ENCODE assay signal across 30 cellular contexts in the genomic region with DNA sequence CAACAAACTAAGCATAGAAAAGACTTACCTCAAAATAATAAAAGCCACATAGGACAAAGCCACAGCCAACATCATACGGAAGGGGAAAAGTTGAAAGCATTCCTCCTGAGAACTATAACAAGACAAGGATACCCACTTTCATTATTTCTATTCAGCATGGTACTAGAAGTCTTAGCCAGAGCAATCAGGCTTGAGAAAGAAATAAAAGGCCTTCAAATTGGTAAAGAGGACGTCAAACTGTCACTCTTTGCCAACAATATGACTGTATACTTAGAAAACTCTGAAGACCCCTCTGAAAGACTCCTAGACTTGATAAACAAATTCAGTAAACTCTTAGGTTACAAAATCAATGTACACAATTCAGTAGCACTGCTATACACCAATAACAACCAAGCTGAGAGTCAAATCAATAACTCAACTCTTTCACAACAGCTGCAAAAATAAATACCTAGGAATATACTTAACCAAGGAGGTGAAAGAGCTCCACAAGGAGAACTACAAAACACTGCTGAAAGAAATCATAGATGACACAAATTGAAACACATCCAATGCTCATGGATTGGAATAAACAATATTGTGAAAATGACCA. TPM values are rescaled to one million over a fixed set of nuclear protein-coding genes. Genes with fewer than 3 reads are reported as not detected.
A peak's percentile ranks its signal among the peaks of the same experiment; 100 is the strongest.
DNase-seq lines count a peak whose midpoint lies in the region; ATAC-seq, FAIRE-seq and TF ChIP-seq lines count a peak whose summit lies in the region.
"Had no signal": no experiment of that assay in that cellular context is flagged by ENCODE, and none has a peak within 500 bp of the region (broad histone marks: within the 10 kb centered on the region; RNA-seq: fewer than 3 reads in every experiment).

No MANE protein-coding gene starts in this region.

- H3K4me1 ChIP-seq in astrocyte (ENCODE audit: insufficient read depth, low read length) (no peaks in the 10 kb centered on the region), endothelial cell of umbilical vein (ENCODE audit: control insufficient read depth, extremely low read depth, insufficient read depth, low read length) (no peaks in the 10 kb centered on the region), right lobe of liver (peaks cover 0 to 8% (median 0%) of the 10 kb centered on the region in 4 donors), GM23338 (ENCODE audit: insufficient read depth) (no peaks in the 10 kb centered on the region)
- H3K4me1 ChIP-seq: BE2C, BLaER1 had no signal

- no peak overlapping the region for H3K4me2 ChIP-seq in astrocyte (ENCODE audit: low read length)
- no peak overlapping the region for H3K4me2 ChIP-seq in endothelial cell of umbilical vein (ENCODE audit: insufficient read depth, low read length)
- no peak overlapping the region for H3K4me2 ChIP-seq in GM23338
- H3K4me2 ChIP-seq: BLaER1 had no signal

- H3K4me1 Mint-ChIP-seq in astrocyte (ENCODE audit: low read depth, unreplicated experiment) (no peaks in the 10 kb centered on the region), GM23338 (no peaks in the 10 kb centered on the region)
- H3K4me1 Mint-ChIP-seq: CD4-positive, alpha-beta memory T cell; CD4-positive, CD25-positive, alpha-beta regulatory T cell; CD8-positive, alpha-beta memory T cell had no signal

- H3K27ac ChIP-seq in astrocyte (ENCODE audit: low read depth, low read length) (no peak overlapping the region), endothelial cell of umbilical vein (ENCODE audit: insufficient read depth, low read depth, low read length) (no peak overlapping the region), right lobe of liver (peak overlapping the region in 1 of 3 donors; percentile 13), GM23338 (ENCODE audit: low read depth) (no peak overlapping the region)
- H3K27ac ChIP-seq: BLaER1 had no signal

- H3K79me2 ChIP-seq in astrocyte (ENCODE audit: insufficient read depth, low read length) (no peaks in the 10 kb centered on the region), endothelial cell of umbilical vein (ENCODE audit: control insufficient read depth, insufficient read depth, low read length) (no peaks in the 10 kb centered on the region), GM23338 (replicated peaks; ENCODE audit: insufficient read depth) (no peaks in the 10 kb centered on the region)

- H2AFZ ChIP-seq in astrocyte (ENCODE audit: low read depth, low read length) (no peak overlapping the region), endothelial cell of umbilical vein (ENCODE audit: low read depth, low read length) (no peak overlapping the region), GM23338 (no peak overlapping the region)

- H3K4me3 Mint-ChIP-seq in astrocyte (ENCODE audit: unreplicated experiment), result no peak overlapping the region
- no peak overlapping the region for H3K4me3 Mint-ChIP-seq in GM23338
- H3K4me3 Mint-ChIP-seq: CD14-positive monocyte; CD4-positive, alpha-beta memory T cell; CD4-positive, CD25-positive, alpha-beta regulatory T cell; CD8-positive, alpha-beta memory T cell had no signal

- ATAC-seq in right lobe of liver (peak; percentile 71 to 83 (median 82)), GM18505 (IDR thresholded peaks at IDR 0.05; ENCODE audit: unreplicated experiment) (no peak), GM23338 (no peak)
- ATAC-seq: GM12878 had no signal

- H3K9me3 Mint-ChIP-seq in astrocyte (ENCODE audit: unreplicated experiment), result peaks cover 2% of the 10 kb centered on the region
- peaks cover 17% of the 10 kb centered on the region for H3K9me3 Mint-ChIP-seq in GM23338

- dilution Hi-C loops in endothelial cell of umbilical vein (cut with MboI; ENCODE audit: extremely low pct_ligation_motif_present, low sequenced_read_pairs), result no loop called here

- H3K9ac ChIP-seq in astrocyte (ENCODE audit: low read length) (no peak overlapping the region), endothelial cell of umbilical vein (replicated peaks; ENCODE audit: extremely low read depth, insufficient read depth, low read length) (no peak overlapping the region)
- H3K9ac ChIP-seq: BLaER1 had no signal

- TF ChIP-seq CTCF in astrocyte (IDR thresholded peaks at IDR 0.05; ENCODE audit: insufficient read depth, low read depth, low read length), result no peak
- no peak for TF ChIP-seq CTCF in endothelial cell of umbilical vein (IDR thresholded peaks at IDR 0.05; ENCODE audit: extremely low read depth in 1 of 2, insufficient read depth in 1 of 2, low read depth in 1 of 2, low read length in 2 of 2)
- TF ChIP-seq CTCF in right lobe of liver (IDR thresholded peaks at IDR 0.05), result no peak
- no peak for TF ChIP-seq CTCF in GM23338 (conservative IDR thresholded peaks at IDR 0.05; ENCODE audit: low read depth in 2 of 2)

- BruUV-seq in endothelial cell of umbilical vein (replicated peaks; lab: Mats Ljungman, UMichigan), result no TSS peak

- TF ChIP-seq POLR2A in endothelial cell of umbilical vein (IDR thresholded peaks at IDR 0.05; ENCODE audit: low read depth, low read length) (no peak), right lobe of liver (IDR thresholded peaks at IDR 0.05) (no peak), GM18505 (IDR thresholded peaks at IDR 0.05; ENCODE audit: borderline replicate concordance, extremely low read depth, insufficient read depth, insufficient read length) (no peak)

- H3K9me3 ChIP-seq in astrocyte (ENCODE audit: insufficient read depth, low read depth, low read length) (no peaks in the 10 kb centered on the region), endothelial cell of umbilical vein (replicated peaks; ENCODE audit: control insufficient read depth, insufficient read depth, low read length) (no peaks in the 10 kb centered on the region), right lobe of liver (no peaks in the 10 kb centered on the region)
- H3K9me3 ChIP-seq: BE2C had no signal

- POLR2A ChIA-PET in endothelial cell of umbilical vein (lab: Charles Lee), result no interaction called here

- H3K27me3 Mint-ChIP-seq in astrocyte (ENCODE audit: low read depth, unreplicated experiment) (peaks cover 2% of the 10 kb centered on the region), GM23338 (ENCODE audit: insufficient read depth, low read depth, poor library complexity) (peaks cover 4% of the 10 kb centered on the region)

- no peak overlapping the region for H3K27ac Mint-ChIP-seq in astrocyte (ENCODE audit: unreplicated experiment)
- H3K27ac Mint-ChIP-seq in GM23338, result no peak overlapping the region
- H3K27ac Mint-ChIP-seq: CD4-positive, alpha-beta memory T cell; CD4-positive, CD25-positive, alpha-beta regulatory T cell; CD8-positive, alpha-beta memory T cell had no signal

- DNase-seq in astrocyte (ENCODE audit: low read depth) (no peak), endothelial cell of umbilical vein (ENCODE audit: low read depth, low spot score) (no peak), right lobe of liver (no peak), GM23338 (ENCODE audit: low spot score) (no peak)
- DNase-seq: 8988T; ACHN; BE2C; C1 segment of cervical spinal cord; CD4-positive, alpha-beta memory T cell; CD4-positive, CD25-positive, alpha-beta regulatory T cell; CD8-positive, alpha-beta memory T cell; COR-L47; DMS 273 treated with DMSO at 0.1 percent for 48 hours; DMS153; DMS53; DMS79; DND-41; EL; GDM1 had no signal

- H3K4me3 ChIP-seq in astrocyte (ENCODE audit: insufficient read depth, low read depth, low read length), result no peak overlapping the region
- no peak overlapping the region for H3K4me3 ChIP-seq in endothelial cell of umbilical vein (replicated peaks in 1 of 3; ENCODE audit: insufficient read depth in 1 of 3, low read depth in 1 of 3, low read length in 3 of 3)
- H3K4me3 ChIP-seq in right lobe of liver, result no peak overlapping the region
- no peak overlapping the region for H3K4me3 ChIP-seq in GM23338
- H3K4me3 ChIP-seq: BLaER1, GM12878 had no signal

- no peaks in the 10 kb centered on the region for H3K36me3 ChIP-seq in astrocyte (ENCODE audit: insufficient read depth, low read length)
- no peaks in the 10 kb centered on the region for H3K36me3 ChIP-seq in endothelial cell of umbilical vein (ENCODE audit: control insufficient read depth in 2 of 2, extremely low read depth in 1 of 2, insufficient read depth in 2 of 2, low read length in 2 of 2)
- no peaks in the 10 kb centered on the region for H3K36me3 ChIP-seq in right lobe of liver
- no peaks in the 10 kb centered on the region for H3K36me3 ChIP-seq in GM23338 (ENCODE audit: insufficient read depth)
- H3K36me3 ChIP-seq: BE2C, BLaER1 had no signal

- CTCF ChIA-PET in endothelial cell of umbilical vein (lab: Charles Lee), result interaction anchor here (1.0 kb wide), 1 partner anchor 12 kb away, joined by 3 read pairs; a partner anchor contains a TSS

- H3F3A ChIP-seq in GM23338 (replicated peaks; ENCODE audit: low read depth), result no peaks in the 10 kb centered on the region

- no peaks in the 10 kb centered on the region for H3K9me1 ChIP-seq in endothelial cell of umbilical vein (replicated peaks; ENCODE audit: control insufficient read depth, extremely low read depth, insufficient read depth, low read length)

- 41% methylated on average over 2 of the region's 2 CpGs for WGBS in right lobe of liver (ENCODE audit: insufficient coverage, low coverage, low lambda C conversion rate, missing lambda C conversion rate)

- H3K27me3 ChIP-seq in astrocyte (ENCODE audit: insufficient read depth, low read length), result no peaks in the 10 kb centered on the region
- H3K27me3 ChIP-seq in endothelial cell of umbilical vein (ENCODE audit: control insufficient read depth in 2 of 2, insufficient read depth in 2 of 2, low read length in 2 of 2), result no peaks in the 10 kb centered on the region
- no peaks in the 10 kb centered on the region for H3K27me3 ChIP-seq in right lobe of liver
- no peaks in the 10 kb centered on the region for H3K27me3 ChIP-seq in GM23338 (ENCODE audit: insufficient read depth)
- H3K27me3 ChIP-seq: BE2C, BLaER1 had no signal

- H3K36me3 Mint-ChIP-seq in astrocyte (ENCODE audit: low read depth, unreplicated experiment) (no peaks in the 10 kb centered on the region), GM23338 (ENCODE audit: low read depth) (no peaks in the 10 kb centered on the region; the same call in 2 of the 3 replicates)
- H3K36me3 Mint-ChIP-seq: CD4-positive, CD25-positive, alpha-beta regulatory T cell had no signal

- H4K20me1 ChIP-seq in astrocyte (ENCODE audit: insufficient read depth, low read length) (no peaks in the 10 kb centered on the region), endothelial cell of umbilical vein (replicated peaks; ENCODE audit: control insufficient read depth, extremely low read depth, insufficient read depth, low read length) (no peaks in the 10 kb centered on the region), GM23338 (replicated peaks; ENCODE audit: insufficient read depth) (no peaks in the 10 kb centered on the region)
- H4K20me1 ChIP-seq: BLaER1 had no signal

- intact Hi-C loops in endothelial cell of umbilical vein (cut with micrococcal nuclease) (no loop called here), right lobe of liver (cut with DNase I) (no loop called here)

- FAIRE-seq in astrocyte (lab: Jason Lieb, UNC), result peak; percentile 56
- FAIRE-seq in endothelial cell of umbilical vein (lab: Jason Lieb, UNC), result peak; percentile 4
- FAIRE-seq: A204.1, GM12878, GM12892, GM19239 had no signal

- no peaks in the 10 kb centered on the region for H3K9me2 ChIP-seq in GM23338 (ENCODE audit: insufficient read depth)

RNA-seq across cellular contexts. Expression of a gene that starts 11.6 kb away (rescaled TPM):
- total RNA-seq in astrocyte (not detected in 2 replicates), endothelial cell of umbilical vein (22.5 and 24.2 TPM in 2 replicates), right lobe of liver (1 to 10 TPM in 2 of 6 experiments, under 1 TPM in 4; 0.49 to 2.5 (median 0.71) TPM)
- polyA plus RNA-seq in endothelial cell of umbilical vein (21.2 and 22.0 TPM in 2 replicates), GM23338 (2016; fragmentation: Nextera tagmentation; extraction: Ambion mirVana) (0.07 TPM in 1 of 2 replicates, not detected in the other)
- 22.3 and 24.0 TPM in 2 replicates for polyA plus RNA-seq in endothelial cell of umbilical vein (2011; cell fraction: cytosol; rRNA removed)
- polyA plus RNA-seq in endothelial cell of umbilical vein (2011; cell fraction: nucleus; rRNA removed), result 28.7 and 29.5 TPM in 2 replicates
- 8.1 and 8.5 TPM in 2 replicates for polyA plus RNA-seq in endothelial cell of umbilical vein (2012)
- polyA minus RNA-seq in endothelial cell of umbilical vein, result 18.0 and 23.3 TPM in 2 replicates
- not detected for polyA minus RNA-seq in endothelial cell of umbilical vein (2011; cell fraction: cytosol; rRNA and poly(A)+ RNA removed)
- 20.1 and 20.2 TPM in 2 replicates for polyA minus RNA-seq in endothelial cell of umbilical vein (2011; cell fraction: nucleus; rRNA and poly(A)+ RNA removed)
- 1.1 TPM in 1 of 2 replicates, not detected in the other for total RNA-seq in GM23338 (2014; rRNA removed; shearing (Covaris generic))
- total RNA-seq: A673; CD4-positive, alpha-beta memory T cell; CD4-positive, CD25-positive, alpha-beta regulatory T cell; CD8-positive, alpha-beta memory T cell; G401; GM12878 had no signal
- polyA plus RNA-seq: AG04450; CD4-positive, alpha-beta memory T cell; CD4-positive, CD25-positive, alpha-beta regulatory T cell; CD8-positive, alpha-beta memory T cell; GM12878 had no signal

RNA-seq across cellular contexts. Expression of a gene that starts 19.6 kb away (rescaled TPM):
- 1.1 and 1.4 TPM in 2 replicates for total RNA-seq in astrocyte
- not detected in 2 replicates for total RNA-seq in endothelial cell of umbilical vein
- polyA plus RNA-seq in endothelial cell of umbilical vein, result not detected in 2 replicates
- polyA plus RNA-seq in endothelial cell of umbilical vein (2011; cell fraction: cytosol; rRNA removed), result not detected in 2 replicates
- 0.11 TPM in 1 of 2 replicates, not detected in the other for polyA plus RNA-seq in endothelial cell of umbilical vein (2011; cell fraction: nucleus; rRNA removed)
- polyA plus RNA-seq in endothelial cell of umbilical vein (2012), result not detected in 2 replicates
- not detected in 2 replicates for polyA minus RNA-seq in endothelial cell of umbilical vein
- polyA minus RNA-seq in endothelial cell of umbilical vein (2011; cell fraction: cytosol; rRNA and poly(A)+ RNA removed), result not detected
- polyA minus RNA-seq in endothelial cell of umbilical vein (2011; cell fraction: nucleus; rRNA and poly(A)+ RNA removed), result not detected in 2 replicates
- total RNA-seq in right lobe of liver, result 1 to 10 TPM; 1.6 to 9.5 (median 3.8) TPM
- total RNA-seq in GM23338 (2014; rRNA removed; shearing (Covaris generic)), result not detected in 2 replicates
- polyA plus RNA-seq in GM23338 (2016; fragmentation: Nextera tagmentation; extraction: Ambion mirVana), result 0.09 and 0.39 TPM in 2 replicates
- total RNA-seq: Daoy, G401, GM12878 had no signal
- polyA plus RNA-seq: AG04450; CD8-positive, alpha-beta memory T cell; GM12878 had no signal

Comparison
In these comparisons a context has a peak if more than half of its experiments do, and no peak if none do; other contexts are left out.
1. ATAC-seq: peak in right lobe of liver (4 of 4); none in GM18505 (single experiment) and GM23338 (single experiment).